In the genomic region with DNA sequence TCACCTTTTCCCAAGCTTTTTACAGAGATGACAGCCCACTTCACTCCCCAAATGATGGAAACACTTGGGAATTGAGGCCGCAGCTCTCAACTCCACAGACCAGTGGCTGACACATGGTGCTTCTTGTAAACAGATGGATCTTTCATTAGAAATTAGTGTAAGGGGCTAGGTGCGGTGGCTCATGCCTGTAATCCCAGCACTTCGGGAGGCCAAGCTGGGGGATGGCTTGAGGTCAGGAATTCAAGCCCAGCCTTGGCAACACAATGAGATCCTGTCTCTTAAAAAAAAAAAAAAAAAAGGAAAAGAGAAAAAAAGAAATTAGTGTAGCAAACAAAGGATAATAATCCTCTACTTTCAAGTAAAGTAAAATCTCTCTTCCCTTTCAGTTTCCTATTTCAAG, we compare ENCODE assay signal across 28 cellular contexts. TPM values are rescaled to one million over a fixed set of nuclear protein-coding genes. Genes with fewer than 3 reads are reported as not detected.
"Had no signal": no experiment of that assay in that cellular context is flagged by ENCODE, and none has a peak within 500 bp of the region (broad histone marks: within the 10 kb centered on the region; RNA-seq: fewer than 3 reads in every experiment).

No MANE protein-coding gene starts in this region.

- H3K9me3 ChIP-seq: prostate gland, suprapubic skin, transverse colon, vagina had no signal

- DNase-seq: activated B cell treated with CpG ODN at 0.5 μM for 24 hours; activated CD4-positive, alpha-beta T cell treated with anti-CD3 and anti-CD28 coated beads, Interleukin-2, amount 10 ng/mL, durations not matched to agents 24 days and 14 days; activated CD8-positive, alpha-beta memory T cell treated with anti-CD3 and anti-CD28 coated beads, Interleukin-2, amount 50 U/mL, for 4 hours; activated naive CD4-positive, alpha-beta T cell treated with anti-CD3 and anti-CD28 coated beads for 36 hours; activated T-cell treated with anti-CD3 and anti-CD28 coated beads, Interleukin-2, amount 50 U/mL, for 4 hours; cerebellar nuclear complex; cortex of kidney; effector CD4-positive, alpha-beta T cell; foreskin fibroblast; hypothalamus; kidney; nephron progenitor cell; transverse colon had no signal

- H3K27ac ChIP-seq: prostate gland, right atrium auricular region, skin epidermis, suprapubic skin, transverse colon, vagina had no signal

- H3K36me3 Mint-ChIP-seq: mesothelial cell of epicardium had no signal

- FAIRE-seq: astrocyte, bronchial epithelial cell, kidney, TTC549 had no signal

- H3K27me3 ChIP-seq: right atrium auricular region, suprapubic skin, transverse colon, vagina had no signal

- H3K36me3 ChIP-seq: prostate gland, right atrium auricular region, suprapubic skin, transverse colon, vagina had no signal

- H3K4me3 ChIP-seq: lung, prostate gland, right atrium auricular region, skin epidermis, suprapubic skin, transverse colon, vagina had no signal

- H3K4me3 Mint-ChIP-seq: activated B cell treated with CpG ODN at 0.5 μM for 24 hours; activated CD4-positive, alpha-beta T cell treated with anti-CD3 and anti-CD28 coated beads, Interleukin-2, amount 10 ng/mL, durations not matched to agents 24 days and 14 days; activated naive CD4-positive, alpha-beta T cell treated with anti-CD3 and anti-CD28 coated beads for 36 hours; activated T-cell treated with anti-CD3 and anti-CD28 coated beads, Interleukin-2, amount 50 U/mL, for 4 hours; mesothelial cell of epicardium; nephron progenitor cell; stimulated activated naive CD8-positive, alpha-beta T cell treated with anti-CD3 and anti-CD28 coated beads, Interleukin-15, Interleukin-2, amounts not matched to agents 100 ng/mL and 50 ng/mL, for 24 hours; T-helper 2 cell treated with Interferon-gamma antibody and Interleukin-4, amounts not matched to agents 5 μg/mL and 100 μg/mL, for 36 hours had no signal

- H3K4me1 Mint-ChIP-seq: activated B cell treated with CpG ODN at 0.5 μM for 24 hours, mesothelial cell of epicardium had no signal

- H3K4me1 ChIP-seq: prostate gland, right atrium auricular region, suprapubic skin, transverse colon, vagina had no signal

- H3K9me3 Mint-ChIP-seq: activated naive CD4-positive, alpha-beta T cell treated with anti-CD3 and anti-CD28 coated beads for 36 hours; stimulated activated naive CD8-positive, alpha-beta T cell treated with anti-CD3 and anti-CD28 coated beads, Interleukin-15, Interleukin-2, amounts not matched to agents 100 ng/mL and 50 ng/mL, for 24 hours; T-helper 2 cell treated with Interferon-gamma antibody and Interleukin-4, amounts not matched to agents 5 μg/mL and 100 μg/mL, for 36 hours had no signal

- H3K27ac Mint-ChIP-seq: activated B cell treated with CpG ODN at 0.5 μM for 24 hours; activated CD4-positive, alpha-beta T cell treated with anti-CD3 and anti-CD28 coated beads, Interleukin-2, amount 10 ng/mL, durations not matched to agents 24 days and 14 days; activated naive CD4-positive, alpha-beta T cell treated with anti-CD3 and anti-CD28 coated beads for 36 hours; mesothelial cell of epicardium; nephron progenitor cell; stimulated activated naive CD8-positive, alpha-beta T cell treated with anti-CD3 and anti-CD28 coated beads, Interleukin-15, Interleukin-2, amounts not matched to agents 100 ng/mL and 50 ng/mL, for 24 hours; T-helper 2 cell treated with Interferon-gamma antibody and Interleukin-4, amounts not matched to agents 5 μg/mL and 100 μg/mL, for 36 hours had no signal

- ATAC-seq: activated T-cell treated with anti-CD3 and anti-CD28 coated beads, Interleukin-2, amount 50 U/mL, for 4 hours; left lobe of liver had no signal

RNA-seq across cellular contexts. Expression of a gene that starts 15.7 kb away (rescaled TPM):
- total RNA-seq: activated B cell treated with CpG ODN at 0.5 μM for 24 hours; activated CD4-positive, alpha-beta T cell treated with anti-CD3 and anti-CD28 coated beads, Interleukin-2, amount 10 ng/mL, durations not matched to agents 24 days and 14 days; activated naive CD4-positive, alpha-beta T cell treated with anti-CD3 and anti-CD28 coated beads for 36 hours; activated T-cell treated with anti-CD3 and anti-CD28 coated beads, Interleukin-2, amount 50 U/mL, for 4 hours; astrocyte; bronchial epithelial cell; kidney; left lobe of liver; lung; mesothelial cell of epicardium; osteocyte; prostate gland; right atrium auricular region; suprapubic skin; transverse colon; vagina had no signal
- polyA plus RNA-seq: adipose tissue, lung had no signal
